8 cellular contexts compared by ENCODE assay signal in the genomic region with DNA sequence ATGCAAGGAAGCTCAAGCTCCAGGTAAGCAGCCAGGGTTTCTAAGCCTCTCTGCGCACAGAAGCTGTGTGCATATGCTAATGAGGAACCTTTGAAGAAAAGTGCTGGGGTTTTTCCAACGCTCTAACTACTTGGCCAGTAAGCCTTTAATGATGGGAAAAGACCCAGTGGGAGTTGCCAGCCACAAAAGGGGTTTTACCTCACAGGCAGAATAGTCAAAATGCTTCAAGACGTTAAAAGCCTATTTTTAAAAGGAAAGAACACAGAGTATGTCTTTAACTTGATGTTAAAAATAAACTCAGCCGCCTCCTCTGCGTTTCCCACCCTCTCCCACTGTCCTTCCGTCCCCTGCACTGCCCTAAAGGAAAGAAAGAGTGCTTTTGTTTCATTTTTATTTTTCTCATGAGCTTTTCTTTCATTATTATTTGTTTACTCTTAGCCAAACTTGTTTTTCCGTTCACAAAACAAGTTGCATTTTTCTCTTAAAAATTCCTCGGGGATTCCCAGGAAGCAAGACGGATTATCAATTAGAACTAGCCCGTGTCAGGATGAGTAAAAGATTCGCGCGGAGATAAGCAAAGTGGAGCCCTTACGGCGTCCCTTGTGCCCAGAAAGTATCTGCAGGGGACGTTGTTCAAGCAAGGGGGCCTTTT.
DNase-seq lines count a peak whose midpoint lies in the region; ATAC-seq and TF ChIP-seq lines count a peak whose summit lies in the region.

No MANE protein-coding gene starts in this region.

- POLR2A ChIA-PET in CD4-positive, alpha-beta T cell (lab: Charles Lee) = no interaction called here

- no peaks in the 10 kb centered on the region for H3K79me2 ChIP-seq in smooth muscle cell (ENCODE audit: low read depth)

- peak overlapping the region; percentile 87 for H3K4me2 ChIP-seq in smooth muscle cell

- peaks cover 12% of the 10 kb centered on the region for H3K4me1 ChIP-seq in smooth muscle cell (ENCODE audit: low read depth)

- peak overlapping the region; percentile 54 for H3K9ac ChIP-seq in smooth muscle cell (ENCODE audit: low read depth)

- H3F3A ChIP-seq in smooth muscle cell (ENCODE audit: low read depth) = no peaks in the 10 kb centered on the region

- no peak for TF ChIP-seq CTCF in CD4-positive, alpha-beta T cell (IDR thresholded peaks at IDR 0.05)
- no peak for TF ChIP-seq CTCF in smooth muscle cell (IDR thresholded peaks at IDR 0.05; ENCODE audit: borderline replicate concordance, insufficient read depth, poor library complexity, severe bottlenecking)
- TF ChIP-seq CTCF in lower leg skin (IDR thresholded peaks at IDR 0.05) = no peak

- no peaks in the 10 kb centered on the region for H3K27me3 ChIP-seq in CD4-positive, alpha-beta T cell (ENCODE audit: control insufficient read depth, insufficient read depth, low read length)
- H3K27me3 ChIP-seq in smooth muscle cell (ENCODE audit: low read depth) = no peaks in the 10 kb centered on the region

- no peaks in the 10 kb centered on the region for H3K9me3 Mint-ChIP-seq in CD4-positive, alpha-beta T cell

- H3K4me3 Mint-ChIP-seq in CD4-positive, alpha-beta T cell = peak overlapping the region; percentile 36

- intact Hi-C loops in CD4-positive, alpha-beta T cell (cut with DNase I, micrococcal nuclease) = no loop called here
- intact Hi-C loops in posterior cingulate gyrus (cut with DNase I) (no loop called here), lower leg skin (cut with DNase I; ENCODE audit: low total_unique reads) (no loop called here)

- CTCF ChIA-PET in CD4-positive, alpha-beta T cell (lab: Charles Lee) = no interaction called here

- H3K27ac Mint-ChIP-seq in CD4-positive, alpha-beta T cell = no peak overlapping the region

- H4K20me1 ChIP-seq in smooth muscle cell (ENCODE audit: low read depth) = no peaks in the 10 kb centered on the region

- ATAC-seq in CD4-positive, alpha-beta T cell (ENCODE audit: poor library complexity) = no peak
- ATAC-seq in HG03280 (IDR thresholded peaks at IDR 0.05; ENCODE audit: unreplicated experiment) = peak; percentile 52

- H3K36me3 Mint-ChIP-seq in CD4-positive, alpha-beta T cell (ENCODE audit: low read depth) = no peaks in the 10 kb centered on the region

- H2AFZ ChIP-seq in smooth muscle cell (ENCODE audit: low read depth) = peak overlapping the region; percentile 73

- 14% methylated on average over 16 of the region's 16 CpGs for WGBS in smooth muscle cell (ENCODE audit: low lambda C conversion rate)
- 20 to 24% methylated on average over 16 of the region's 16 CpGs for WGBS in lower leg skin, 2 donors

- no peaks in the 10 kb centered on the region for H3K9me3 ChIP-seq in CD4-positive, alpha-beta T cell (ENCODE audit: control insufficient read depth, low read length)
- no peaks in the 10 kb centered on the region for H3K9me3 ChIP-seq in iPS-18c (ENCODE audit: control insufficient read depth, insufficient read depth, low read length)
- H3K9me3 ChIP-seq in smooth muscle cell (replicated peaks; ENCODE audit: low read depth) = no peaks in the 10 kb centered on the region

- TF ChIP-seq POLR2A in GM19193 (IDR thresholded peaks at IDR 0.05; ENCODE audit: extremely low read depth, insufficient read depth, insufficient read length) (peak; percentile 42), lower leg skin (IDR thresholded peaks at IDR 0.05) (no peak)

- no peak for DNase-seq in CD4-positive, alpha-beta T cell
- peak; percentile 6 for DNase-seq in activated T-helper 9 cell treated with anti-CD3 and anti-CD28 coated beads, Interleukin-2, amount 50 U/mL, for 16 hours (ENCODE audit: low read depth)
- DNase-seq in smooth muscle cell (lab: John Stamatoyannopoulos, UW; ENCODE audit: unreplicated experiment) (no peak), posterior cingulate gyrus (no peak), lower leg skin (ENCODE audit: low spot score in 2 of 2) (no peak)

- no peaks in the 10 kb centered on the region for H3K27me3 Mint-ChIP-seq in CD4-positive, alpha-beta T cell

- peak overlapping the region; percentile 22; the same call in 1 of the 2 replicates for H3K4me3 ChIP-seq in iPS-18c (ENCODE audit: insufficient read depth, low read depth, low read length)
- peak overlapping the region; percentile 58 for H3K4me3 ChIP-seq in smooth muscle cell
- no peak overlapping the region for H3K4me3 ChIP-seq in lower leg skin (ENCODE audit: low read depth, poor library complexity, severe bottlenecking)

- H3K27ac ChIP-seq in CD4-positive, alpha-beta T cell (ENCODE audit: low read depth, low read length) = no peak overlapping the region
- H3K27ac ChIP-seq in smooth muscle cell (ENCODE audit: low read depth) = peak overlapping the region; percentile 51

- peaks cover 10% of the 10 kb centered on the region for H3K4me1 Mint-ChIP-seq in CD4-positive, alpha-beta T cell (ENCODE audit: low read depth)

- no peaks in the 10 kb centered on the region for H3K36me3 ChIP-seq in smooth muscle cell (ENCODE audit: low read depth)
